ENCODE assay signal across 2 cellular contexts in the genomic region with DNA sequence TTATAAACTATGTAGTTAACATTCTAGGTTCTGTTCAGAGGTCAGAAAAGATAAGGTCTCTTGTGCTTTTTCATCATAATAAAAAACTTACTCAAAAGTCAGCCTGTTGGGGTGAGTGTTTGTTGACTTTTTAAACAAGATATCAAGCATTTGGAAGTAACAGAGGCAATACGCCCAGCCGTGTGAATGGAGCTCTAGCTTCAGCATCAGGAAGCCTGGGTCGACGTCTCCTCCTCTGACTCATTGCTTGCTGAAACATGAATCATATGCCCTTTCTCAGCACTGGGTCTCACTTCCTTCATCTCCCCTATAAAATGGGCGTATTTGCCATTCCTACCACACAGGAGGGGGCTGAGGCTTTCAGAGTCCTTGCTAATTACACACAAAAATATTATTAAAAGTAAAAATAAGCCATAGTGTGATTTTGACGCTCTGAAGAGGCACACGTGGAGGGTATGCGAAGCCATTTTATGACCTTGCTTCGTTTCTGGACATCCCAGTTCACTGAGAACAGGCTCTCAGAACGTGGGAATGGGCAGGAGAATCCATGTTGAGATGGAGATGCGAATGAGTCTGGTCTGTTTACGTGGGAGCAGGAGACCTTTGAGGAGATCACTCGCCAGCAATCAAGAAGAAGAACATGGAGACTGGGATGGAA.
A peak's percentile ranks its signal among the peaks of the same experiment; 100 is the strongest.
TF ChIP-seq lines count a peak whose summit lies in the region.

No MANE protein-coding gene starts in this region.

TF ChIP-seq in A549, 52 proteins besides CTCF, POLR2A, EP300 and RAD21 (continued from another document and continues in another):
- TF ChIP-seq CBX2 (IDR thresholded peaks at IDR 0.05; ENCODE audit: borderline replicate concordance, low read depth): no peak
- TF ChIP-seq EHMT2 (IDR thresholded peaks at IDR 0.05; ENCODE audit: low read depth): no peak
- no peak for TF ChIP-seq MYC (IDR thresholded peaks at IDR 0.05; ENCODE audit: borderline replicate concordance, low read length)
- TF ChIP-seq GATA3 (IDR thresholded peaks at IDR 0.05; ENCODE audit: borderline replicate concordance): peak; percentile 78
- TF ChIP-seq SREBF2 (IDR thresholded peaks at IDR 0.05): no peak
- peak in 1 of 2 experiments; percentile 70; a peak in 3 of 5 replicates for TF ChIP-seq JUN (IDR thresholded peaks at IDR 0.05)
- TF ChIP-seq HOXA7 (CRISPR knock-in tag; IDR thresholded peaks at IDR 0.05): no peak
- TF ChIP-seq ZFP36 (IDR thresholded peaks at IDR 0.05; ENCODE audit: borderline replicate concordance, partially characterized antibody): no peak
- 0 out of 2 replicates have a peak, but pooled peaks have one; percentile 49 for TF ChIP-seq ESRRA (IDR thresholded peaks at IDR 0.05; ENCODE audit: borderline replicate concordance, low read length)
- TF ChIP-seq KDM5A (IDR thresholded peaks at IDR 0.05): no peak
- TF ChIP-seq, protein P1, sequence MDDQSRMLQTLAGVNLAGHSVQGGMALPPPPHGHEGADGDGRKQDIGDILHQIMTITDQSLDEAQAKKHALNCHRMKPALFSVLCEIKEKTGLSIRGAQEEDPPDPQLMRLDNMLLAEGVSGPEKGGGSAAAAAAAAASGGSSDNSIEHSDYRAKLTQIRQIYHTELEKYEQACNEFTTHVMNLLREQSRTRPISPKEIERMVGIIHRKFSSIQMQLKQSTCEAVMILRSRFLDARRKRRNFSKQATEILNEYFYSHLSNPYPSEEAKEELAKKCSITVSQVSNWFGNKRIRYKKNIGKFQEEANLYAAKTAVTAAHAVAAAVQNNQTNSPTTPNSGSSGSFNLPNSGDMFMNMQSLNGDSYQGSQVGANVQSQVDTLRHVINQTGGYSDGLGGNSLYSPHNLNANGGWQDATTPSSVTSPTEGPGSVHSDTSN (IDR thresholded peaks at IDR 0.05): no peak
- TF ChIP-seq NPAS2 (CRISPR knock-in tag; IDR thresholded peaks at IDR 0.05; ENCODE audit: borderline replicate concordance): no peak
- TF ChIP-seq CHD4 (IDR thresholded peaks at IDR 0.05; ENCODE audit: borderline replicate concordance): no peak
- no peak for TF ChIP-seq TFCP2L1 (CRISPR knock-in tag; IDR thresholded peaks at IDR 0.05)
- no peak for TF ChIP-seq HDAC2 (IDR thresholded peaks at IDR 0.05)
- peak; percentile 64; the same call in 1 of the 2 replicates for TF ChIP-seq ZSCAN20 (CRISPR knock-in tag; IDR thresholded peaks at IDR 0.05)
- 0 out of 4 replicates have a peak, but pooled peaks of 1 of the 2 experiments have one; percentile 15 for TF ChIP-seq CEBPB (IDR thresholded peaks at IDR 0.05)
- TF ChIP-seq, protein P2, sequence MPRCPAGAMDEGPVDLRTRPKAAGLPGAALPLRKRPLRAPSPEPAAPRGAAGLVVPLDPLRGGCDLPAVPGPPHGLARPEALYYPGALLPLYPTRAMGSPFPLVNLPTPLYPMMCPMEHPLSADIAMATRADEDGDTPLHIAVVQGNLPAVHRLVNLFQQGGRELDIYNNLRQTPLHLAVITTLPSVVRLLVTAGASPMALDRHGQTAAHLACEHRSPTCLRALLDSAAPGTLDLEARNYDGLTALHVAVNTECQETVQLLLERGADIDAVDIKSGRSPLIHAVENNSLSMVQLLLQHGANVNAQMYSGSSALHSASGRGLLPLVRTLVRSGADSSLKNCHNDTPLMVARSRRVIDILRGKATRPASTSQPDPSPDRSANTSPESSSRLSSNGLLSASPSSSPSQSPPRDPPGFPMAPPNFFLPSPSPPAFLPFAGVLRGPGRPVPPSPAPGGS (IDR thresholded peaks at IDR 0.05): no peak
- no peak for TF ChIP-seq HEYL (CRISPR knock-in tag; IDR thresholded peaks at IDR 0.05)
- TF ChIP-seq FOSL2 (IDR thresholded peaks at IDR 0.05): peak; percentile 90
- peak; percentile 95 for TF ChIP-seq FOSL2 (CRISPR knock-in tag; IDR thresholded peaks at IDR 0.05)
- TF ChIP-seq, protein P3, sequence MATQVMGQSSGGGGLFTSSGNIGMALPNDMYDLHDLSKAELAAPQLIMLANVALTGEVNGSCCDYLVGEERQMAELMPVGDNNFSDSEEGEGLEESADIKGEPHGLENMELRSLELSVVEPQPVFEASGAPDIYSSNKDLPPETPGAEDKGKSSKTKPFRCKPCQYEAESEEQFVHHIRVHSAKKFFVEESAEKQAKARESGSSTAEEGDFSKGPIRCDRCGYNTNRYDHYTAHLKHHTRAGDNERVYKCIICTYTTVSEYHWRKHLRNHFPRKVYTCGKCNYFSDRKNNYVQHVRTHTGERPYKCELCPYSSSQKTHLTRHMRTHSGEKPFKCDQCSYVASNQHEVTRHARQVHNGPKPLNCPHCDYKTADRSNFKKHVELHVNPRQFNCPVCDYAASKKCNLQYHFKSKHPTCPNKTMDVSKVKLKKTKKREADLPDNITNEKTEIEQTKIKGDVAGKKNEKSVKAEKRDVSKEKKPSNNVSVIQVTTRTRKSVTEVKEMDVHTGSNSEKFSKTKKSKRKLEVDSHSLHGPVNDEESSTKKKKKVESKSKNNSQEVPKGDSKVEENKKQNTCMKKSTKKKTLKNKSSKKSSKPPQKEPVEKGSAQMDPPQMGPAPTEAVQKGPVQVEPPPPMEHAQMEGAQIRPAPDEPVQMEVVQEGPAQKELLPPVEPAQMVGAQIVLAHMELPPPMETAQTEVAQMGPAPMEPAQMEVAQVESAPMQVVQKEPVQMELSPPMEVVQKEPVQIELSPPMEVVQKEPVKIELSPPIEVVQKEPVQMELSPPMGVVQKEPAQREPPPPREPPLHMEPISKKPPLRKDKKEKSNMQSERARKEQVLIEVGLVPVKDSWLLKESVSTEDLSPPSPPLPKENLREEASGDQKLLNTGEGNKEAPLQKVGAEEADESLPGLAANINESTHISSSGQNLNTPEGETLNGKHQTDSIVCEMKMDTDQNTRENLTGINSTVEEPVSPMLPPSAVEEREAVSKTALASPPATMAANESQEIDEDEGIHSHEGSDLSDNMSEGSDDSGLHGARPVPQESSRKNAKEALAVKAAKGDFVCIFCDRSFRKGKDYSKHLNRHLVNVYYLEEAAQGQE (IDR thresholded peaks at IDR 0.05): no peak
- no peak for TF ChIP-seq ZNF302 (CRISPR knock-in tag; IDR thresholded peaks at IDR 0.05)
- TF ChIP-seq RNF2 (IDR thresholded peaks at IDR 0.05; ENCODE audit: borderline replicate concordance, low read depth): no peak
- no peak for TF ChIP-seq FOXS1 (CRISPR knock-in tag; IDR thresholded peaks at IDR 0.05)
- TF ChIP-seq POLR2AphosphoS2 (conservative IDR thresholded peaks at IDR 0.05; ENCODE audit: low read length): no peak
- no peak for TF ChIP-seq PHF8 (IDR thresholded peaks at IDR 0.05; ENCODE audit: borderline replicate concordance, low read depth)
- TF ChIP-seq NR3C1 (IDR thresholded peaks at IDR 0.05): no peak
- TF ChIP-seq, protein P4, sequence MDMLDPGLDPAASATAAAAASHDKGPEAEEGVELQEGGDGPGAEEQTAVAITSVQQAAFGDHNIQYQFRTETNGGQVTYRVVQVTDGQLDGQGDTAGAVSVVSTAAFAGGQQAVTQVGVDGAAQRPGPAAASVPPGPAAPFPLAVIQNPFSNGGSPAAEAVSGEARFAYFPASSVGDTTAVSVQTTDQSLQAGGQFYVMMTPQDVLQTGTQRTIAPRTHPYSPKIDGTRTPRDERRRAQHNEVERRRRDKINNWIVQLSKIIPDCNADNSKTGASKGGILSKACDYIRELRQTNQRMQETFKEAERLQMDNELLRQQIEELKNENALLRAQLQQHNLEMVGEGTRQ (IDR thresholded peaks at IDR 0.05): no peak
- TF ChIP-seq, protein P5, sequence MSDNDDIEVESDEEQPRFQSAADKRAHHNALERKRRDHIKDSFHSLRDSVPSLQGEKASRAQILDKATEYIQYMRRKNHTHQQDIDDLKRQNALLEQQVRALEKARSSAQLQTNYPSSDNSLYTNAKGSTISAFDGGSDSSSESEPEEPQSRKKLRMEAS (IDR thresholded peaks at IDR 0.05): peak; percentile 79
- TF ChIP-seq JUNB (IDR thresholded peaks at IDR 0.05): peak; percentile 94; the same call in 1 of the 2 replicates

TF ChIP-seq in liver, 16 proteins besides CTCF, POLR2A, EP300 and RAD21 (continued from another document):
- TF ChIP-seq, protein P3 (IDR thresholded peaks at IDR 0.05): no peak
- TF ChIP-seq SP1 (IDR thresholded peaks at IDR 0.05): peak; percentile 16
- TF ChIP-seq, protein P6, sequence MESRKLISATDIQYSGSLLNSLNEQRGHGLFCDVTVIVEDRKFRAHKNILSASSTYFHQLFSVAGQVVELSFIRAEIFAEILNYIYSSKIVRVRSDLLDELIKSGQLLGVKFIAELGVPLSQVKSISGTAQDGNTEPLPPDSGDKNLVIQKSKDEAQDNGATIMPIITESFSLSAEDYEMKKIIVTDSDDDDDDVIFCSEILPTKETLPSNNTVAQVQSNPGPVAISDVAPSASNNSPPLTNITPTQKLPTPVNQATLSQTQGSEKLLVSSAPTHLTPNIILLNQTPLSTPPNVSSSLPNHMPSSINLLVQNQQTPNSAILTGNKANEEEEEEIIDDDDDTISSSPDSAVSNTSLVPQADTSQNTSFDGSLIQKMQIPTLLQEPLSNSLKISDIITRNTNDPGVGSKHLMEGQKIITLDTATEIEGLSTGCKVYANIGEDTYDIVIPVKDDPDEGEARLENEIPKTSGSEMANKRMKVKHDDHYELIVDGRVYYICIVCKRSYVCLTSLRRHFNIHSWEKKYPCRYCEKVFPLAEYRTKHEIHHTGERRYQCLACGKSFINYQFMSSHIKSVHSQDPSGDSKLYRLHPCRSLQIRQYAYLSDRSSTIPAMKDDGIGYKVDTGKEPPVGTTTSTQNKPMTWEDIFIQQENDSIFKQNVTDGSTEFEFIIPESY (IDR thresholded peaks at IDR 0.05): no peak
- TF ChIP-seq EGR1 (IDR thresholded peaks at IDR 0.05; ENCODE audit: low read depth in 2 of 2): no peak
- peak; percentile 60 for TF ChIP-seq YY1 (IDR thresholded peaks at IDR 0.05)
- TF ChIP-seq FOXA2 (IDR thresholded peaks at IDR 0.05): no peak
- TF ChIP-seq, protein P7, sequence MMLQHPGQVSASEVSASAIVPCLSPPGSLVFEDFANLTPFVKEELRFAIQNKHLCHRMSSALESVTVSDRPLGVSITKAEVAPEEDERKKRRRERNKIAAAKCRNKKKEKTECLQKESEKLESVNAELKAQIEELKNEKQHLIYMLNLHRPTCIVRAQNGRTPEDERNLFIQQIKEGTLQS (IDR thresholded peaks at IDR 0.05): no peak
- TF ChIP-seq, protein P5 (IDR thresholded peaks at IDR 0.05): peak; percentile 39
- no peak for TF ChIP-seq TAF1 (conservative IDR thresholded peaks at IDR 0.05)
- TF ChIP-seq HNF4A (conservative IDR thresholded peaks at IDR 0.05): peak in 1 of 2 donors; percentile 21
- TF ChIP-seq JUND (IDR thresholded peaks at IDR 0.05): peak; percentile 79 to 96
- no peak for TF ChIP-seq FOXA1 (IDR thresholded peaks at IDR 0.05)
- TF ChIP-seq RXRA (IDR thresholded peaks at IDR 0.05): peak in 1 of 2 donors; percentile 43
- TF ChIP-seq HNF4G (IDR thresholded peaks at IDR 0.05): no peak
- TF ChIP-seq NR2F2 (IDR thresholded peaks at IDR 0.05): peak; percentile 74
